In the genomic region with DNA sequence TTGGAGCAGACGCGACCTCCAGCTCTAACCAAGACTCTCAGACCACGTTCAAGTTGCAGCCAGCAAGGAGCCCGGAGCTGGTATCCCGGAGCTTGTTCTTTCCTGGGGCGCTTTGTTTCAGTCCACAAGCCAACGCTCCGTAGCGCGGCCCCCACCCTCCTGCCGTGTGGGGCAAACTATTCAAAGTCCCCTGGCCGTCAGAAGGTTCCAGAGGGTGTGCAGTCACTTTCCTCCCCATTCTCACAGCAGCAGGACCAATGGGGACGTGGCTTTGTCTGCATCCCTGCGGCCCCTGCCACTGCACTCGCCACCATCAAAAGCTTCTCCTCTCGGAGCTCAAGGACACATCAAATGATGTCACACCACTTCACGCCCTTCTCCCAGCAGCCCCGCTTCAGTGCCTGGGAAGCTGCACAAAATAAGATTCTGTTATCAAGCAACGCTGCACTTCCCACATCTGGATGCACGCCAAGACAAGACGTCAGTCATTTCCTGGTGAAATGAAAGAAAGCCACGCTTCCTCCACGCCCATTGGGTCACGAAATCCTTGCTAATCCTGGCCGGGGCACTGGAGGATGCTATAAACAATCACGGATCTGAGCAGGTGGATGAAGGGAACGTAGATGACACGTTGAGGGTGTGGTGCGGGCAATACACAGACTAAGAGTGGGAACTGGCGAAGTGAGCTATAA, we compare ENCODE assay signal across 3 cellular contexts.
TF ChIP-seq lines count a peak whose summit lies in the region.

No MANE protein-coding gene starts in this region.

TF ChIP-seq in SK-N-SH, 30 proteins besides CTCF, POLR2A, EP300 and RAD21 (continued from another document):
- TF ChIP-seq, protein P1, sequence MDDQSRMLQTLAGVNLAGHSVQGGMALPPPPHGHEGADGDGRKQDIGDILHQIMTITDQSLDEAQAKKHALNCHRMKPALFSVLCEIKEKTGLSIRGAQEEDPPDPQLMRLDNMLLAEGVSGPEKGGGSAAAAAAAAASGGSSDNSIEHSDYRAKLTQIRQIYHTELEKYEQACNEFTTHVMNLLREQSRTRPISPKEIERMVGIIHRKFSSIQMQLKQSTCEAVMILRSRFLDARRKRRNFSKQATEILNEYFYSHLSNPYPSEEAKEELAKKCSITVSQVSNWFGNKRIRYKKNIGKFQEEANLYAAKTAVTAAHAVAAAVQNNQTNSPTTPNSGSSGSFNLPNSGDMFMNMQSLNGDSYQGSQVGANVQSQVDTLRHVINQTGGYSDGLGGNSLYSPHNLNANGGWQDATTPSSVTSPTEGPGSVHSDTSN (IDR thresholded peaks at IDR 0.05): no peak
- no peak for TF ChIP-seq FOXM1 (IDR thresholded peaks at IDR 0.05; ENCODE audit: low read depth)
- TF ChIP-seq SMC3 (IDR thresholded peaks at IDR 0.05; ENCODE audit: low read depth, low read length): no peak
- TF ChIP-seq, protein P2, sequence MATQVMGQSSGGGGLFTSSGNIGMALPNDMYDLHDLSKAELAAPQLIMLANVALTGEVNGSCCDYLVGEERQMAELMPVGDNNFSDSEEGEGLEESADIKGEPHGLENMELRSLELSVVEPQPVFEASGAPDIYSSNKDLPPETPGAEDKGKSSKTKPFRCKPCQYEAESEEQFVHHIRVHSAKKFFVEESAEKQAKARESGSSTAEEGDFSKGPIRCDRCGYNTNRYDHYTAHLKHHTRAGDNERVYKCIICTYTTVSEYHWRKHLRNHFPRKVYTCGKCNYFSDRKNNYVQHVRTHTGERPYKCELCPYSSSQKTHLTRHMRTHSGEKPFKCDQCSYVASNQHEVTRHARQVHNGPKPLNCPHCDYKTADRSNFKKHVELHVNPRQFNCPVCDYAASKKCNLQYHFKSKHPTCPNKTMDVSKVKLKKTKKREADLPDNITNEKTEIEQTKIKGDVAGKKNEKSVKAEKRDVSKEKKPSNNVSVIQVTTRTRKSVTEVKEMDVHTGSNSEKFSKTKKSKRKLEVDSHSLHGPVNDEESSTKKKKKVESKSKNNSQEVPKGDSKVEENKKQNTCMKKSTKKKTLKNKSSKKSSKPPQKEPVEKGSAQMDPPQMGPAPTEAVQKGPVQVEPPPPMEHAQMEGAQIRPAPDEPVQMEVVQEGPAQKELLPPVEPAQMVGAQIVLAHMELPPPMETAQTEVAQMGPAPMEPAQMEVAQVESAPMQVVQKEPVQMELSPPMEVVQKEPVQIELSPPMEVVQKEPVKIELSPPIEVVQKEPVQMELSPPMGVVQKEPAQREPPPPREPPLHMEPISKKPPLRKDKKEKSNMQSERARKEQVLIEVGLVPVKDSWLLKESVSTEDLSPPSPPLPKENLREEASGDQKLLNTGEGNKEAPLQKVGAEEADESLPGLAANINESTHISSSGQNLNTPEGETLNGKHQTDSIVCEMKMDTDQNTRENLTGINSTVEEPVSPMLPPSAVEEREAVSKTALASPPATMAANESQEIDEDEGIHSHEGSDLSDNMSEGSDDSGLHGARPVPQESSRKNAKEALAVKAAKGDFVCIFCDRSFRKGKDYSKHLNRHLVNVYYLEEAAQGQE (IDR thresholded peaks at IDR 0.05; ENCODE audit: low read depth, low read length): no peak
- TF ChIP-seq NFIC (IDR thresholded peaks at IDR 0.05; ENCODE audit: borderline replicate concordance): no peak

TF ChIP-seq in SK-N-SH treated with all-trans-retinoic acid at 6 μM for 48 hours, 23 proteins besides CTCF, POLR2A, EP300 and RAD21 (continued from another document and continues in another):
- TF ChIP-seq, protein P3, sequence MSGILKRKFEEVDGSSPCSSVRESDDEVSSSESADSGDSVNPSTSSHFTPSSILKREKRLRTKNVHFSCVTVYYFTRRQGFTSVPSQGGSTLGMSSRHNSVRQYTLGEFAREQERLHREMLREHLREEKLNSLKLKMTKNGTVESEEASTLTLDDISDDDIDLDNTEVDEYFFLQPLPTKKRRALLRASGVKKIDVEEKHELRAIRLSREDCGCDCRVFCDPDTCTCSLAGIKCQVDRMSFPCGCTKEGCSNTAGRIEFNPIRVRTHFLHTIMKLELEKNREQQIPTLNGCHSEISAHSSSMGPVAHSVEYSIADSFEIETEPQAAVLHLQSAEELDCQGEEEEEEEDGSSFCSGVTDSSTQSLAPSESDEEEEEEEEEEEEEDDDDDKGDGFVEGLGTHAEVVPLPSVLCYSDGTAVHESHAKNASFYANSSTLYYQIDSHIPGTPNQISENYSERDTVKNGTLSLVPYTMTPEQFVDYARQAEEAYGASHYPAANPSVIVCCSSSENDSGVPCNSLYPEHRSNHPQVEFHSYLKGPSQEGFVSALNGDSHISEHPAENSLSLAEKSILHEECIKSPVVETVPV (CRISPR knock-in tag; IDR thresholded peaks at IDR 0.05): no peak
- TF ChIP-seq, protein P4, sequence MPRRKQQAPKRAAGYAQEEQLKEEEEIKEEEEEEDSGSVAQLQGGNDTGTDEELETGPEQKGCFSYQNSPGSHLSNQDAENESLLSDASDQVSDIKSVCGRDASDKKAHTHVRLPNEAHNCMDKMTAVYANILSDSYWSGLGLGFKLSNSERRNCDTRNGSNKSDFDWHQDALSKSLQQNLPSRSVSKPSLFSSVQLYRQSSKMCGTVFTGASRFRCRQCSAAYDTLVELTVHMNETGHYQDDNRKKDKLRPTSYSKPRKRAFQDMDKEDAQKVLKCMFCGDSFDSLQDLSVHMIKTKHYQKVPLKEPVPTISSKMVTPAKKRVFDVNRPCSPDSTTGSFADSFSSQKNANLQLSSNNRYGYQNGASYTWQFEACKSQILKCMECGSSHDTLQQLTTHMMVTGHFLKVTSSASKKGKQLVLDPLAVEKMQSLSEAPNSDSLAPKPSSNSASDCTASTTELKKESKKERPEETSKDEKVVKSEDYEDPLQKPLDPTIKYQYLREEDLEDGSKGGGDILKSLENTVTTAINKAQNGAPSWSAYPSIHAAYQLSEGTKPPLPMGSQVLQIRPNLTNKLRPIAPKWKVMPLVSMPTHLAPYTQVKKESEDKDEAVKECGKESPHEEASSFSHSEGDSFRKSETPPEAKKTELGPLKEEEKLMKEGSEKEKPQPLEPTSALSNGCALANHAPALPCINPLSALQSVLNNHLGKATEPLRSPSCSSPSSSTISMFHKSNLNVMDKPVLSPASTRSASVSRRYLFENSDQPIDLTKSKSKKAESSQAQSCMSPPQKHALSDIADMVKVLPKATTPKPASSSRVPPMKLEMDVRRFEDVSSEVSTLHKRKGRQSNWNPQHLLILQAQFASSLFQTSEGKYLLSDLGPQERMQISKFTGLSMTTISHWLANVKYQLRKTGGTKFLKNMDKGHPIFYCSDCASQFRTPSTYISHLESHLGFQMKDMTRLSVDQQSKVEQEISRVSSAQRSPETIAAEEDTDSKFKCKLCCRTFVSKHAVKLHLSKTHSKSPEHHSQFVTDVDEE (CRISPR knock-in tag; IDR thresholded peaks at IDR 0.05): no peak
- no peak for TF ChIP-seq ZC3H10 (CRISPR knock-in tag; IDR thresholded peaks at IDR 0.05)
- TF ChIP-seq, protein P5, sequence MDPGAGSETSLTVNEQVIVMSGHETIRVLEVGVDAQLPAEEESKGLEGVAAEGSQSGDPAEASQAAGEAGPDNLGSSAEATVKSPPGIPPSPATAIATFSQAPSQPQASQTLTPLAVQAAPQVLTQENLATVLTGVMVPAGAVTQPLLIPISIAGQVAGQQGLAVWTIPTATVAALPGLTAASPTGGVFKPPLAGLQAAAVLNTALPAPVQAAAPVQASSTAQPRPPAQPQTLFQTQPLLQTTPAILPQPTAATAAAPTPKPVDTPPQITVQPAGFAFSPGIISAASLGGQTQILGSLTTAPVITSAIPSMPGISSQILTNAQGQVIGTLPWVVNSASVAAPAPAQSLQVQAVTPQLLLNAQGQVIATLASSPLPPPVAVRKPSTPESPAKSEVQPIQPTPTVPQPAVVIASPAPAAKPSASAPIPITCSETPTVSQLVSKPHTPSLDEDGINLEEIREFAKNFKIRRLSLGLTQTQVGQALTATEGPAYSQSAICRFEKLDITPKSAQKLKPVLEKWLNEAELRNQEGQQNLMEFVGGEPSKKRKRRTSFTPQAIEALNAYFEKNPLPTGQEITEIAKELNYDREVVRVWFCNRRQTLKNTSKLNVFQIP (CRISPR knock-in tag; IDR thresholded peaks at IDR 0.05; ENCODE audit: borderline replicate concordance, low read depth): no peak
- TF ChIP-seq RARB (CRISPR knock-in tag; IDR thresholded peaks at IDR 0.05): no peak
- TF ChIP-seq BACH2 (CRISPR knock-in tag; IDR thresholded peaks at IDR 0.05; ENCODE audit: borderline replicate concordance): no peak
- TF ChIP-seq GLIS3 (CRISPR knock-in tag; IDR thresholded peaks at IDR 0.05): no peak
- no peak for TF ChIP-seq TOX (CRISPR knock-in tag; IDR thresholded peaks at IDR 0.05; ENCODE audit: borderline replicate concordance)
- no peak for TF ChIP-seq ZNF565 (CRISPR knock-in tag; conservative IDR thresholded peaks at IDR 0.05; ENCODE audit: low read depth)
- TF ChIP-seq, protein P6, sequence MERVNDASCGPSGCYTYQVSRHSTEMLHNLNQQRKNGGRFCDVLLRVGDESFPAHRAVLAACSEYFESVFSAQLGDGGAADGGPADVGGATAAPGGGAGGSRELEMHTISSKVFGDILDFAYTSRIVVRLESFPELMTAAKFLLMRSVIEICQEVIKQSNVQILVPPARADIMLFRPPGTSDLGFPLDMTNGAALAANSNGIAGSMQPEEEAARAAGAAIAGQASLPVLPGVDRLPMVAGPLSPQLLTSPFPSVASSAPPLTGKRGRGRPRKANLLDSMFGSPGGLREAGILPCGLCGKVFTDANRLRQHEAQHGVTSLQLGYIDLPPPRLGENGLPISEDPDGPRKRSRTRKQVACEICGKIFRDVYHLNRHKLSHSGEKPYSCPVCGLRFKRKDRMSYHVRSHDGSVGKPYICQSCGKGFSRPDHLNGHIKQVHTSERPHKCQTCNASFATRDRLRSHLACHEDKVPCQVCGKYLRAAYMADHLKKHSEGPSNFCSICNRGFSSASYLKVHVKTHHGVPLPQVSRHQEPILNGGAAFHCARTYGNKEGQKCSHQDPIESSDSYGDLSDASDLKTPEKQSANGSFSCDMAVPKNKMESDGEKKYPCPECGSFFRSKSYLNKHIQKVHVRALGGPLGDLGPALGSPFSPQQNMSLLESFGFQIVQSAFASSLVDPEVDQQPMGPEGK (CRISPR knock-in tag; IDR thresholded peaks at IDR 0.05; ENCODE audit: borderline replicate concordance): no peak

TF ChIP-seq in K562, 482 proteins besides CTCF, POLR2A, EP300 and RAD21 (continued from another document and continues in another):
- TF ChIP-seq, protein P7, sequence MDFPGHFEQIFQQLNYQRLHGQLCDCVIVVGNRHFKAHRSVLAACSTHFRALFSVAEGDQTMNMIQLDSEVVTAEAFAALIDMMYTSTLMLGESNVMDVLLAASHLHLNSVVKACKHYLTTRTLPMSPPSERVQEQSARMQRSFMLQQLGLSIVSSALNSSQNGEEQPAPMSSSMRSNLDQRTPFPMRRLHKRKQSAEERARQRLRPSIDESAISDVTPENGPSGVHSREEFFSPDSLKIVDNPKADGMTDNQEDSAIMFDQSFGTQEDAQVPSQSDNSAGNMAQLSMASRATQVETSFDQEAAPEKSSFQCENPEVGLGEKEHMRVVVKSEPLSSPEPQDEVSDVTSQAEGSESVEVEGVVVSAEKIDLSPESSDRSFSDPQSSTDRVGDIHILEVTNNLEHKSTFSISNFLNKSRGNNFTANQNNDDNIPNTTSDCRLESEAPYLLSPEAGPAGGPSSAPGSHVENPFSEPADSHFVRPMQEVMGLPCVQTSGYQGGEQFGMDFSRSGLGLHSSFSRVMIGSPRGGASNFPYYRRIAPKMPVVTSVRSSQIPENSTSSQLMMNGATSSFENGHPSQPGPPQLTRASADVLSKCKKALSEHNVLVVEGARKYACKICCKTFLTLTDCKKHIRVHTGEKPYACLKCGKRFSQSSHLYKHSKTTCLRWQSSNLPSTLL (IDR thresholded peaks at IDR 0.05): no peak
- 0 out of 2 replicates have a peak, but pooled peaks have one; percentile 12 for TF ChIP-seq CXXC5 (CRISPR knock-in tag; IDR thresholded peaks at IDR 0.05)
- TF ChIP-seq MED1 (CRISPR knock-in tag; IDR thresholded peaks at IDR 0.05; ENCODE audit: borderline replicate concordance): no peak
- TF ChIP-seq ETV1 (tag; conservative IDR thresholded peaks at IDR 0.05; ENCODE audit: low read depth): no peak
- 0 out of 2 replicates have a peak, but pooled peaks have one; percentile 22 for TF ChIP-seq TEAD4 (IDR thresholded peaks at IDR 0.05; ENCODE audit: low read length)
- TF ChIP-seq TEAD4 (CRISPR knock-in tag; IDR thresholded peaks at IDR 0.05; ENCODE audit: borderline replicate concordance): no peak
- TF ChIP-seq, protein P8, sequence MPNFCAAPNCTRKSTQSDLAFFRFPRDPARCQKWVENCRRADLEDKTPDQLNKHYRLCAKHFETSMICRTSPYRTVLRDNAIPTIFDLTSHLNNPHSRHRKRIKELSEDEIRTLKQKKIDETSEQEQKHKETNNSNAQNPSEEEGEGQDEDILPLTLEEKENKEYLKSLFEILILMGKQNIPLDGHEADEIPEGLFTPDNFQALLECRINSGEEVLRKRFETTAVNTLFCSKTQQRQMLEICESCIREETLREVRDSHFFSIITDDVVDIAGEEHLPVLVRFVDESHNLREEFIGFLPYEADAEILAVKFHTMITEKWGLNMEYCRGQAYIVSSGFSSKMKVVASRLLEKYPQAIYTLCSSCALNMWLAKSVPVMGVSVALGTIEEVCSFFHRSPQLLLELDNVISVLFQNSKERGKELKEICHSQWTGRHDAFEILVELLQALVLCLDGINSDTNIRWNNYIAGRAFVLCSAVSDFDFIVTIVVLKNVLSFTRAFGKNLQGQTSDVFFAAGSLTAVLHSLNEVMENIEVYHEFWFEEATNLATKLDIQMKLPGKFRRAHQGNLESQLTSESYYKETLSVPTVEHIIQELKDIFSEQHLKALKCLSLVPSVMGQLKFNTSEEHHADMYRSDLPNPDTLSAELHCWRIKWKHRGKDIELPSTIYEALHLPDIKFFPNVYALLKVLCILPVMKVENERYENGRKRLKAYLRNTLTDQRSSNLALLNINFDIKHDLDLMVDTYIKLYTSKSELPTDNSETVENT (CRISPR knock-in tag; IDR thresholded peaks at IDR 0.05): no peak
- TF ChIP-seq, protein P9, sequence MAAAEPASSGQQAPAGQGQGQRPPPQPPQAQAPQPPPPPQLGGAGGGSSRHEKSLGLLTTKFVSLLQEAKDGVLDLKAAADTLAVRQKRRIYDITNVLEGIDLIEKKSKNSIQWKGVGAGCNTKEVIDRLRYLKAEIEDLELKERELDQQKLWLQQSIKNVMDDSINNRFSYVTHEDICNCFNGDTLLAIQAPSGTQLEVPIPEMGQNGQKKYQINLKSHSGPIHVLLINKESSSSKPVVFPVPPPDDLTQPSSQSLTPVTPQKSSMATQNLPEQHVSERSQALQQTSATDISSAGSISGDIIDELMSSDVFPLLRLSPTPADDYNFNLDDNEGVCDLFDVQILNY (CRISPR knock-in tag; IDR thresholded peaks at IDR 0.05): no peak
- 0 out of 2 replicates have a peak, but pooled peaks have one; percentile 22 for TF ChIP-seq L3MBTL2 (IDR thresholded peaks at IDR 0.05)
- no peak for TF ChIP-seq ATF1 (CRISPR knock-in tag; IDR thresholded peaks at IDR 0.05)
- 0 out of 2 replicates have a peak, but pooled peaks have one; percentile 19 for TF ChIP-seq ATF1 (tag; IDR thresholded peaks at IDR 0.05)
- TF ChIP-seq CBX8 (IDR thresholded peaks at IDR 0.05; ENCODE audit: borderline replicate concordance, extremely low read depth, low read depth, low read length, poor library complexity, severe bottlenecking): no peak
- TF ChIP-seq SRSF1 (IDR thresholded peaks at IDR 0.05; ENCODE audit: low read depth, low read length): no peak
- TF ChIP-seq HDAC3 (IDR thresholded peaks at IDR 0.05; ENCODE audit: borderline replicate concordance, partially characterized antibody): no peak
- TF ChIP-seq BRD9 (IDR thresholded peaks at IDR 0.05; ENCODE audit: low read depth, partially characterized antibody): no peak
- no peak for TF ChIP-seq SMARCE1 (IDR thresholded peaks at IDR 0.05)
- TF ChIP-seq ZNF57 (CRISPR knock-in tag; IDR thresholded peaks at IDR 0.05): no peak
- TF ChIP-seq JUND (IDR thresholded peaks at IDR 0.05; ENCODE audit: borderline replicate concordance, low read depth, low read length): 0 out of 2 replicates have a peak, but pooled peaks have one; percentile 22
- no peak for TF ChIP-seq JUND (tag; IDR thresholded peaks at IDR 0.05; ENCODE audit: borderline replicate concordance, low read depth, low read length)
